ENCODE assay signal across 17 cellular contexts in genomic region chr4:171334549-171334948, GRCh38.
DNase-seq lines count a peak whose midpoint lies in the region; ATAC-seq lines count a peak whose summit lies in the region.
"Had no signal": no experiment of that assay in that cellular context is flagged by ENCODE, and none has a peak within 500 bp of the region (broad histone marks: within the 10 kb centered on the region; RNA-seq: fewer than 3 reads in every experiment).

No MANE protein-coding gene starts in this region.

- in situ Hi-C loops in ACHN (cut with HindIII; ENCODE audit: low pct_ligation_motif_present, low pct_unique_long_range_greater_than_20kb, low sequenced_read_pairs), result no loop called here

- intact Hi-C loops in activated naive CD4-positive, alpha-beta T cell treated with anti-CD3 and anti-CD28 coated beads for 36 hours (cut with micrococcal nuclease), result no loop called here

- CTCF ChIA-PET in activated naive CD4-positive, alpha-beta T cell treated with anti-CD3 and anti-CD28 coated beads for 36 hours (lab: Charles Lee), result no interaction called here

- H3K27me3 Mint-ChIP-seq in activated naive CD4-positive, alpha-beta T cell treated with anti-CD3 and anti-CD28 coated beads for 36 hours (ENCODE audit: low read depth), result no peaks in the 10 kb centered on the region
- H3K27me3 Mint-ChIP-seq: type B pancreatic cell had no signal

- no peak overlapping the region for H3K4me3 Mint-ChIP-seq in activated naive CD4-positive, alpha-beta T cell treated with anti-CD3 and anti-CD28 coated beads for 36 hours
- H3K4me3 Mint-ChIP-seq: mesothelial cell of epicardium, type B pancreatic cell had no signal

- DNase-seq in NCI-H2081 (lab: John Stamatoyannopoulos, UW) (peak; percentile 7 to 16), NCI-H2081 treated with DMSO at 0.1 percent for 48 hours (lab: John Stamatoyannopoulos, UW) (no peak), ACHN (no peak), RPMI8226 (no peak), NCI-H82 (lab: John Stamatoyannopoulos, UW) (no peak)
- DNase-seq in activated naive CD4-positive, alpha-beta T cell treated with anti-CD3 and anti-CD28 coated beads for 36 hours, result no peak
- DNase-seq: activated effector memory CD4-positive, alpha-beta T cell treated with Interleukin-2 at 50 U/mL for 16 hours; anterior cingulate cortex; erythroblast; NCI-H1048; NCI-H226; right lobe of liver; stimulated activated CD4-positive, alpha-beta T cell treated with anti-CD3 and anti-CD28 coated beads, Interleukin-4, amount 100 ng/mL, for 1 hour had no signal

- ATAC-seq in HG02678 (IDR thresholded peaks at IDR 0.05; ENCODE audit: unreplicated experiment) (peak; percentile 68), HG03442 (IDR thresholded peaks at IDR 0.05; ENCODE audit: unreplicated experiment) (peak; percentile 90)
- ATAC-seq: right lobe of liver had no signal

- H3K4me1 Mint-ChIP-seq in activated naive CD4-positive, alpha-beta T cell treated with anti-CD3 and anti-CD28 coated beads for 36 hours (ENCODE audit: low read depth), result no peaks in the 10 kb centered on the region
- H3K4me1 Mint-ChIP-seq: mesothelial cell of epicardium had no signal

- H3K27ac Mint-ChIP-seq in activated naive CD4-positive, alpha-beta T cell treated with anti-CD3 and anti-CD28 coated beads for 36 hours, result no peak overlapping the region
- H3K27ac Mint-ChIP-seq: mesothelial cell of epicardium, type B pancreatic cell had no signal

- peaks cover 5% of the 10 kb centered on the region for H3K9me3 Mint-ChIP-seq in activated naive CD4-positive, alpha-beta T cell treated with anti-CD3 and anti-CD28 coated beads for 36 hours
- H3K9me3 Mint-ChIP-seq: type B pancreatic cell had no signal

- H3K36me3 Mint-ChIP-seq in activated naive CD4-positive, alpha-beta T cell treated with anti-CD3 and anti-CD28 coated beads for 36 hours (ENCODE audit: low read depth), result no peaks in the 10 kb centered on the region
- H3K36me3 Mint-ChIP-seq: type B pancreatic cell had no signal

Comparison
In these comparisons a context has a peak if more than half of its experiments do, and no peak if none do; other contexts are left out.
1. DNase-seq: peak in NCI-H2081 (2 of 2); none in NCI-H2081 treated with DMSO at 0.1 percent for 48 hours (single experiment), ACHN (single experiment), RPMI8226 (single experiment), activated naive CD4-positive, alpha-beta T cell treated with anti-CD3 and anti-CD28 coated beads for 36 hours (single experiment) and NCI-H82 (single experiment).